Comparison of ENCODE assay signal across 8 cellular contexts in the genomic region with DNA sequence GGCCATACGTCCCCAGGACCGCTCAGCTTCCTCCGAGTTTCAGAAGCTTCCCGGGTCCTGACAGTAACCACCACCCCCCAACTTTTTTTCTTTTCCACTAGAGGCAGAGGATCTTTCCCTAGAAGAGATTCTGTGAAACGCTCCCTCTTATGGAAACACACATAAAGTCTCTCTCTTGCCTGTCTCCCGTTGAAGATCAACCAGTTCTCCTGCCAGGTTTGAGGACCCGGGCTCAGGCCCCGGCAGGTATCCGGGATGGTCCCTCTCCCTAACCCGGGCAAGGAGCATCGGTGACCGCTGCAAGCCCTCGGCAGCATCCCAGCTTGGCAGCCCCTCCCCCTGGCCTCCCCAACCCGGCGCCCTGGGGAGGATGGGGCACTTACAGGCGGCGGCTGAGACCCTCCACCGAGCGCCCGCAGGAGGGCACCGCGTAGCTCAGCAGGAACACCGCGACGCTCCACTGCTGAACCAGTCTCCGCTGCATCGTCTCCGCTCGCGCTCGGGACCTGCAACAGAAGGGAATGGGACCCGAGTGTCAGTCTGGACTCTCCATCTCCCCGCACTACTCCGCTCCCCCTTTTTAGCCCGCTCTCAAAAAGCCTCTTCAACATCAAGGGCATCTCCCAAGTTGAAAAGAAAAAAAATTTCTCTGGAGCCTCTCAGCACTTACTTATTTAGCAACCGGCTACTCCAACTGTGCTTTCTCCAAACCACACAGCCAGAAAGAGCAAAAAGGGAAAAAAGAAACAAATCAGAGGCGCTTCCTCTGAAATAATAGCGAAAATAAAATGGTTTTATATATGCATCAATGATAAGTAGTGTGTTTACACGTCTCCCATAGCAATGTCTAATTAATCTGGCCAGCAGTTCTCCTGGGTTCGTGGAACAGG. TPM values are rescaled to one million over a fixed set of nuclear protein-coding genes. Genes with fewer than 3 reads are reported as not detected.
DNase-seq lines count a peak whose midpoint lies in the region; TF ChIP-seq lines count a peak whose summit lies in the region.

No MANE protein-coding gene starts in this region.

- H3K27ac ChIP-seq in SJSA1 (peak overlapping the region; percentile 43), muscle layer of colon (ENCODE audit: low read depth, low read length) (no peak overlapping the region)

- H3K9me3 ChIP-seq in SJSA1 (replicated peaks) (no peaks in the 10 kb centered on the region), muscle layer of colon (ENCODE audit: low read length) (no peaks in the 10 kb centered on the region)

- DNase-seq in activated CD8-positive, alpha-beta memory T cell treated with anti-CD3 and anti-CD28 coated beads for 24 hours: peak; percentile 59
- DNase-seq in activated CD8-positive, alpha-beta memory T cell treated with anti-CD3 and anti-CD28 coated beads, Interleukin-2, amount 50 U/mL, for 4 hours: no peak
- DNase-seq in SJSA1 (ENCODE audit: low read depth in 1 of 2, low spot score in 2 of 2): peak; percentile 47 to 50
- peak; percentile 37 for DNase-seq in endothelial cell (ENCODE audit: low spot score)
- DNase-seq in NCI-H1436 treated with DMSO at 0.1 percent for 48 hours (lab: John Stamatoyannopoulos, UW): no peak
- no peak for DNase-seq in mesenteric fat pad (ENCODE audit: low spot score)
- no peak for DNase-seq in GOT3 (lab: John Stamatoyannopoulos, UW)

- peaks cover 27% of the 10 kb centered on the region for H3K4me1 Mint-ChIP-seq in endothelial cell (ENCODE audit: unreplicated experiment)

- H3K4me3 ChIP-seq in SJSA1 (peak overlapping the region; percentile 53), muscle layer of colon (ENCODE audit: low read depth in 1 of 2, low read length in 2 of 2) (peak overlapping the region; percentile 51 to 68)

- H3K4me1 ChIP-seq in SJSA1 (replicated peaks) (peaks cover 47% of the 10 kb centered on the region), muscle layer of colon (ENCODE audit: insufficient read depth, low read length) (peaks cover 13% of the 10 kb centered on the region)

- H3K36me3 ChIP-seq in SJSA1: no peaks in the 10 kb centered on the region
- no peaks in the 10 kb centered on the region for H3K36me3 ChIP-seq in muscle layer of colon (ENCODE audit: insufficient read depth, low read length)

- H3K9ac ChIP-seq in muscle layer of colon (ENCODE audit: low read length): no peak overlapping the region

- no peaks in the 10 kb centered on the region for H3K36me3 Mint-ChIP-seq in endothelial cell (ENCODE audit: low read depth, unreplicated experiment)

- H3K27me3 ChIP-seq in SJSA1 (replicated peaks) (no peaks in the 10 kb centered on the region), muscle layer of colon (ENCODE audit: control insufficient read depth in 1 of 2, insufficient read depth in 2 of 2, low read length in 2 of 2) (peaks cover 41 to 59% of the 10 kb centered on the region in 2 donors)

- H3K27ac Mint-ChIP-seq in endothelial cell (ENCODE audit: unreplicated experiment): peak overlapping the region; percentile 72

- H3K4me3 Mint-ChIP-seq in endothelial cell (ENCODE audit: unreplicated experiment): peak overlapping the region; percentile 90

- no peaks in the 10 kb centered on the region for H3K9me3 Mint-ChIP-seq in endothelial cell (ENCODE audit: unreplicated experiment)

- peaks cover 11% of the 10 kb centered on the region for H3K27me3 Mint-ChIP-seq in endothelial cell (ENCODE audit: unreplicated experiment)

- TF ChIP-seq CTCF in endothelial cell (IDR thresholded peaks at IDR 0.05; ENCODE audit: unreplicated experiment): no peak

RNA-seq across cellular contexts. Expression of gene PTHLH, which starts 3.3 kb away (rescaled TPM):
- 3.8 and 4.4 TPM in 2 replicates for total RNA-seq in SJSA1 (2014; rRNA removed; shearing (Covaris generic))
- total RNA-seq in endothelial cell (ENCODE audit: unreplicated experiment): 4.7 TPM
- total RNA-seq in mesenteric fat pad: not detected

Comparison
In these comparisons a context has a peak if more than half of its experiments do, and no peak if none do; other contexts are left out.
1. DNase-seq: peak in activated CD8-positive, alpha-beta memory T cell treated with anti-CD3 and anti-CD28 coated beads for 24 hours (single experiment), SJSA1 (2 of 2) and endothelial cell (single experiment); none in activated CD8-positive, alpha-beta memory T cell treated with anti-CD3 and anti-CD28 coated beads, Interleukin-2, amount 50 U/mL, for 4 hours (single experiment), NCI-H1436 treated with DMSO at 0.1 percent for 48 hours (single experiment), mesenteric fat pad (single experiment) and GOT3 (single experiment).